25 cellular contexts compared by ENCODE assay signal in the genomic region with DNA sequence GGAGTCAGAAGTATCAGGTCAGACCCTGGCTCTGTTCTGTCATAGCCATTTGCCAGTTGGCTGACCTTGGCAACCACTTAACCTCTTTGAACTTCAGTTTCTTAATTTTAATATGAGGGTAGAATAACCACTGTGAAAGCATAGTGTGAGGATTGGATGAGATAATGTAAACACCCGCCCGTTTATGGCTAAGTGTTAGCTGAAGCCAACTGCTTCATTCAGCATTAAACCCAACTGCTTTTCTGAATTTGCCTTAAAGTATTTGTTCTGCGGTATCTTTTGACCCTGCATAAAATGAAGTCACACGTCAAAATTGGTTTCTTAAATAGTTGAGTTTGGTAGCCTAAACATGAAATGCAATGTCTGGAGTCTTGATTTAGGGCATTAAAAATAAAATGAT.
DNase-seq lines count a peak whose midpoint lies in the region; ATAC-seq, FAIRE-seq and TF ChIP-seq lines count a peak whose summit lies in the region.
"Had no signal": no experiment of that assay in that cellular context is flagged by ENCODE, and none has a peak within 500 bp of the region (broad histone marks: within the 10 kb centered on the region; RNA-seq: fewer than 3 reads in every experiment).

No MANE protein-coding gene starts in this region.

- intact Hi-C loops in right lobe of liver (cut with DNase I) = no loop called here
- intact Hi-C loops in endothelial cell of umbilical vein (cut with micrococcal nuclease) = no loop called here
- intact Hi-C loops in left colon (cut with DNase I, micrococcal nuclease) = no loop called here
- intact Hi-C loops in lower lobe of right lung (cut with DNase I) = loop anchor here (10.0 kb wide), 1 partner anchor 121 kb away; a partner anchor contains a TSS

- ATAC-seq in right lobe of liver = no peak
- ATAC-seq in left colon = peak; percentile 87
- no peak for ATAC-seq in lower lobe of right lung
- no peak for ATAC-seq in HG03520 (IDR thresholded peaks at IDR 0.05; ENCODE audit: unreplicated experiment)
- ATAC-seq: A549, GM12878, HCT116 had no signal

- TF ChIP-seq POLR2A in right lobe of liver (IDR thresholded peaks at IDR 0.05) (no peak), endothelial cell of umbilical vein (IDR thresholded peaks at IDR 0.05; ENCODE audit: low read depth, low read length) (no peak)

- POLR2A ChIA-PET in endothelial cell of umbilical vein (lab: Charles Lee) = no interaction called here

- dilution Hi-C loops in endothelial cell of umbilical vein (cut with MboI; ENCODE audit: extremely low pct_ligation_motif_present, low sequenced_read_pairs) = loop anchor here (25.0 kb wide), 1 partner anchor 139 kb away; no protein-coding TSS in a partner anchor

- no peaks in the 10 kb centered on the region for H3K9me1 ChIP-seq in endothelial cell of umbilical vein (replicated peaks; ENCODE audit: control insufficient read depth, extremely low read depth, insufficient read depth, low read length)

- no peak for TF ChIP-seq RAD21 in liver (IDR thresholded peaks at IDR 0.05)

- H2AFZ ChIP-seq in endothelial cell of umbilical vein (ENCODE audit: low read depth, low read length) = no peak overlapping the region
- H2AFZ ChIP-seq: GM23248 had no signal

- H4K20me1 ChIP-seq in endothelial cell of umbilical vein (replicated peaks; ENCODE audit: control insufficient read depth, extremely low read depth, insufficient read depth, low read length) = no peaks in the 10 kb centered on the region
- H4K20me1 ChIP-seq: BLaER1 treated with 17β-estradiol and CSF1 and Interleukin-3, amounts not matched to agents 10 nM and 100 nM had no signal

- no peaks in the 10 kb centered on the region for H3K4me1 ChIP-seq in liver (ENCODE audit: control insufficient read depth in 4 of 4, insufficient read depth in 4 of 4, low read length in 3 of 4)
- no peaks in the 10 kb centered on the region for H3K4me1 ChIP-seq in right lobe of liver
- H3K4me1 ChIP-seq in endothelial cell of umbilical vein (ENCODE audit: control insufficient read depth, extremely low read depth, insufficient read depth, low read length) = no peaks in the 10 kb centered on the region
- H3K4me1 ChIP-seq in lower lobe of right lung = no peaks in the 10 kb centered on the region
- H3K4me1 ChIP-seq: A549, BE2C had no signal

- H3K9ac ChIP-seq in liver (ENCODE audit: low read depth in 1 of 2, low read length in 2 of 2) (no peak overlapping the region), endothelial cell of umbilical vein (replicated peaks; ENCODE audit: extremely low read depth, insufficient read depth, low read length) (no peak overlapping the region)
- H3K9ac ChIP-seq: BLaER1 treated with 17β-estradiol and CSF1 and Interleukin-3, amounts not matched to agents 10 nM and 100 nM; GM23248 had no signal

- WGBS in liver = 70% methylated on average over 4 of the region's 4 CpGs
- 63% methylated on average over 4 of the region's 4 CpGs for WGBS in right lobe of liver (ENCODE audit: insufficient coverage, low coverage, low lambda C conversion rate, missing lambda C conversion rate)

- DNase-seq in right lobe of liver = no peak
- DNase-seq in endothelial cell of umbilical vein (ENCODE audit: low read depth, low spot score) = no peak
- no peak for DNase-seq in left colon
- no peak for DNase-seq in lower lobe of right lung
- no peak for DNase-seq in stimulated activated CD4-positive, alpha-beta T cell treated with anti-CD3 and anti-CD28 coated beads, Interleukin-12 subunit alpha, Interleukin-12 subunit beta, amount 100 ng/mL, for 4 hours
- DNase-seq: 8988T; ACHN; AML-193; BE2C; CD4-positive, alpha-beta T cell; CD8-positive, alpha-beta memory T cell; DMS 273 treated with DMSO at 0.1 percent for 48 hours; DMS79; EL; GDM1; GM23248; H9 had no signal

- peak; percentile 12 for FAIRE-seq in endothelial cell of umbilical vein (lab: Jason Lieb, UNC)
- FAIRE-seq: A549, D721Med, GM12878, GM19239 had no signal

- H3K36me3 ChIP-seq in liver (ENCODE audit: control insufficient read depth in 4 of 4, insufficient read depth in 3 of 4, low read depth in 1 of 4, low read length in 3 of 4) = no peaks in the 10 kb centered on the region
- no peaks in the 10 kb centered on the region for H3K36me3 ChIP-seq in right lobe of liver
- no peaks in the 10 kb centered on the region for H3K36me3 ChIP-seq in endothelial cell of umbilical vein (ENCODE audit: control insufficient read depth in 2 of 2, extremely low read depth in 1 of 2, insufficient read depth in 2 of 2, low read length in 2 of 2)
- H3K36me3 ChIP-seq in lower lobe of right lung = peaks cover 8% of the 10 kb centered on the region
- H3K36me3 ChIP-seq: BE2C had no signal

- H3K27me3 ChIP-seq in liver (ENCODE audit: control insufficient read depth in 4 of 4, insufficient read depth in 4 of 4, low read length in 3 of 4) (no peaks in the 10 kb centered on the region), right lobe of liver (no peaks in the 10 kb centered on the region), endothelial cell of umbilical vein (ENCODE audit: control insufficient read depth in 2 of 2, insufficient read depth in 2 of 2, low read length in 2 of 2) (peaks cover 6 to 8% of the 10 kb centered on the region in 2 experiments), lower lobe of right lung (ENCODE audit: low read depth) (no peaks in the 10 kb centered on the region)
- H3K27me3 ChIP-seq: BE2C; BLaER1 treated with 17β-estradiol and CSF1 and Interleukin-3, amounts not matched to agents 10 nM and 100 nM had no signal

- H3K4me3 ChIP-seq in liver (ENCODE audit: low read depth in 1 of 3, low read length in 3 of 3) (no peak overlapping the region), right lobe of liver (no peak overlapping the region), endothelial cell of umbilical vein (replicated peaks in 1 of 3; ENCODE audit: insufficient read depth in 1 of 3, low read depth in 1 of 3, low read length in 3 of 3) (no peak overlapping the region), lower lobe of right lung (no peak overlapping the region)
- H3K4me3 ChIP-seq: A549; BLaER1 treated with 17β-estradiol and CSF1 and Interleukin-3, amounts not matched to agents 10 nM and 100 nM; GM12878; GM23248 had no signal

- TF ChIP-seq CTCF in liver (IDR thresholded peaks at IDR 0.05; ENCODE audit: low read depth, low read length, missing input control) (no peak), right lobe of liver (IDR thresholded peaks at IDR 0.05) (no peak), endothelial cell of umbilical vein (IDR thresholded peaks at IDR 0.05; ENCODE audit: extremely low read depth in 1 of 2, insufficient read depth in 1 of 2, low read depth in 1 of 2, low read length in 2 of 2) (no peak), lower lobe of right lung (IDR thresholded peaks at IDR 0.05) (no peak)

- no peaks in the 10 kb centered on the region for H3K9me3 ChIP-seq in liver (ENCODE audit: control insufficient read depth in 4 of 4, low read length in 3 of 4)
- no peaks in the 10 kb centered on the region for H3K9me3 ChIP-seq in right lobe of liver
- no peaks in the 10 kb centered on the region for H3K9me3 ChIP-seq in endothelial cell of umbilical vein (replicated peaks; ENCODE audit: control insufficient read depth, insufficient read depth, low read length)
- no peaks in the 10 kb centered on the region for H3K9me3 ChIP-seq in lower lobe of right lung
- H3K9me3 ChIP-seq: A549; BE2C; BLaER1 treated with 17β-estradiol and CSF1 and Interleukin-3, amounts not matched to agents 10 nM and 100 nM had no signal

- H3K4me2 ChIP-seq in endothelial cell of umbilical vein (ENCODE audit: insufficient read depth, low read length) = no peak overlapping the region
- H3K4me2 ChIP-seq: A549; BLaER1 treated with 17β-estradiol and CSF1 and Interleukin-3, amounts not matched to agents 10 nM and 100 nM had no signal

- CTCF ChIA-PET in endothelial cell of umbilical vein (lab: Charles Lee) = interaction anchor here (1.3 kb wide), 1 partner anchor 10 kb away, joined by 3 read pairs; no protein-coding TSS in a partner anchor

- H3K27ac ChIP-seq in liver (ENCODE audit: low read depth in 1 of 2, low read length in 2 of 2) (no peak overlapping the region), right lobe of liver (no peak overlapping the region), endothelial cell of umbilical vein (ENCODE audit: insufficient read depth, low read depth, low read length) (no peak overlapping the region), lower lobe of right lung (no peak overlapping the region)
- H3K27ac ChIP-seq: A549; BLaER1 treated with 17β-estradiol and CSF1 and Interleukin-3, amounts not matched to agents 10 nM and 100 nM; GM23248 had no signal

- no TSS peak for BruUV-seq in endothelial cell of umbilical vein (replicated peaks; lab: Mats Ljungman, UMichigan)

- H3K79me2 ChIP-seq in endothelial cell of umbilical vein (ENCODE audit: control insufficient read depth, insufficient read depth, low read length) = no peaks in the 10 kb centered on the region

TF ChIP-seq in liver, 16 proteins besides CTCF, POLR2A, EP300 and RAD21:
- TF ChIP-seq GABPA (IDR thresholded peaks at IDR 0.05 in 1 of 2, conservative IDR thresholded peaks at IDR 0.05 in 1 of 2) (no peak), TAF1 (conservative IDR thresholded peaks at IDR 0.05) (no peak), NR2F2 (IDR thresholded peaks at IDR 0.05) (peak; percentile 26), JUND (IDR thresholded peaks at IDR 0.05) (no peak)

TF ChIP-seq in endothelial cell of umbilical vein, 7 proteins besides CTCF, POLR2A, EP300 and RAD21:
- TF ChIP-seq, protein P1, sequence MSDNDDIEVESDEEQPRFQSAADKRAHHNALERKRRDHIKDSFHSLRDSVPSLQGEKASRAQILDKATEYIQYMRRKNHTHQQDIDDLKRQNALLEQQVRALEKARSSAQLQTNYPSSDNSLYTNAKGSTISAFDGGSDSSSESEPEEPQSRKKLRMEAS (IDR thresholded peaks at IDR 0.05; ENCODE audit: insufficient read depth, insufficient read length) = no peak
- TF ChIP-seq POLR2AphosphoS5 (IDR thresholded peaks at IDR 0.05; ENCODE audit: insufficient read depth, low read depth, low read length) = no peak
- TF ChIP-seq FOS (IDR thresholded peaks at IDR 0.05; ENCODE audit: borderline replicate concordance, insufficient read depth, low read length) = no peak
- no peak for TF ChIP-seq GATA2 (IDR thresholded peaks at IDR 0.05; ENCODE audit: insufficient read depth, insufficient read length, low read depth, low read length)
- TF ChIP-seq JUN (IDR thresholded peaks at IDR 0.05; ENCODE audit: borderline replicate concordance, insufficient read depth, insufficient read length, low read depth) = no peak
- no peak for TF ChIP-seq MYC (IDR thresholded peaks at IDR 0.05; ENCODE audit: low read depth, low read length)
- no peak for TF ChIP-seq EZH2 (IDR thresholded peaks at IDR 0.05; ENCODE audit: borderline replicate concordance, low read depth, low read length, severe bottlenecking)
